Comparison of ENCODE assay signal across 1 cellular context in genomic region chr11:96411412-96411811, GRCh38.
A peak's percentile ranks its signal among the peaks of the same experiment; 100 is the strongest.
TF ChIP-seq lines count a peak whose summit lies in the region.

No MANE protein-coding gene starts in this region.

TF ChIP-seq in K562, 482 proteins besides CTCF, POLR2A, EP300 and RAD21 (continued from another document):
- TF ChIP-seq YY1 (IDR thresholded peaks at IDR 0.05; ENCODE audit: borderline replicate concordance in 1 of 3, control insufficient read depth in 1 of 3, extremely low read depth in 1 of 3, insufficient read depth in 3 of 3, insufficient read length in 1 of 3, insufficient replicate concordance in 2 of 3, low read depth in 1 of 3, low read length in 2 of 3) = peak in 1 of 3 experiments; percentile 30
